ENCODE assay signal across 8 cellular contexts in genomic region chr10:17229016-17229716, GRCh38. TPM values are rescaled to one million over a fixed set of nuclear protein-coding genes. Genes with fewer than 3 reads are reported as not detected.
DNase-seq lines count a peak whose midpoint lies in the region; ATAC-seq and TF ChIP-seq lines count a peak whose summit lies in the region.

No MANE protein-coding gene starts in this region.

- H3K9ac ChIP-seq in adipocyte (ENCODE audit: low read length), result peak overlapping the region; percentile 98

- H3K4me1 ChIP-seq in adipocyte (ENCODE audit: control insufficient read depth, insufficient read depth, low read length), result peaks cover 36% of the 10 kb centered on the region

- intact Hi-C loops in left ventricle myocardium superior (cut with micrococcal nuclease) (no loop called here), sciatic nerve (cut with DNase I) (no loop called here)

- peaks cover 41% of the 10 kb centered on the region for H3K36me3 ChIP-seq in adipocyte (ENCODE audit: control insufficient read depth, insufficient read depth, low read length, severe bottlenecking)

- 0 out of 2 replicates have a peak, but pooled peaks have one; percentile 2 for TF ChIP-seq CTCF in GM12874 (IDR thresholded peaks at IDR 0.05; ENCODE audit: insufficient read depth, low read depth, low read length)

- no peaks in the 10 kb centered on the region for H3K9me3 ChIP-seq in adipocyte (ENCODE audit: control insufficient read depth, low read length)

- H3K4me3 ChIP-seq in adipocyte (ENCODE audit: low read length), result peak overlapping the region; percentile 90

- H3K27me3 ChIP-seq in adipocyte (replicated peaks; ENCODE audit: control insufficient read depth, insufficient read depth, low read length), result no peaks in the 10 kb centered on the region

- ATAC-seq in HG02970 (IDR thresholded peaks at IDR 0.05; ENCODE audit: low FRiP score, unreplicated experiment) (peak; percentile 26), left ventricle myocardium superior (peak; percentile 88), sciatic nerve (peak; percentile 89), GM21367 (IDR thresholded peaks at IDR 0.05; ENCODE audit: unreplicated experiment) (no peak)

- DNase-seq in SW 1271 (lab: John Stamatoyannopoulos, UW) (peak; percentile 24 to 82), adipocyte (ENCODE audit: low read depth) (peak; percentile 96), left ventricle myocardium superior (peak; percentile 93), sciatic nerve (ENCODE audit: low spot score) (peak; percentile 97), NCI-H1436 (lab: John Stamatoyannopoulos, UW) (no peak)

RNA-seq across cellular contexts. Expression of gene VIM, which starts 1.1 kb away (rescaled TPM):
- total RNA-seq in left ventricle myocardium superior (329 TPM), sciatic nerve (4,253 TPM)

RNA-seq across cellular contexts. Expression of gene TRDMT1, which starts 27.7 kb away (rescaled TPM):
- total RNA-seq in left ventricle myocardium superior, result 3.8 TPM
- 13.2 TPM for total RNA-seq in sciatic nerve

Comparison
In these comparisons a context has a peak if more than half of its experiments do, and no peak if none do; other contexts are left out.
1. RNA of gene VIM, which starts 1.1 kb away (total RNA-seq): 4,253 TPM in sciatic nerve (single experiment); 329 TPM in left ventricle myocardium superior (single experiment); every median in the first group is over 10 times any median in the second.